In the genomic region with DNA sequence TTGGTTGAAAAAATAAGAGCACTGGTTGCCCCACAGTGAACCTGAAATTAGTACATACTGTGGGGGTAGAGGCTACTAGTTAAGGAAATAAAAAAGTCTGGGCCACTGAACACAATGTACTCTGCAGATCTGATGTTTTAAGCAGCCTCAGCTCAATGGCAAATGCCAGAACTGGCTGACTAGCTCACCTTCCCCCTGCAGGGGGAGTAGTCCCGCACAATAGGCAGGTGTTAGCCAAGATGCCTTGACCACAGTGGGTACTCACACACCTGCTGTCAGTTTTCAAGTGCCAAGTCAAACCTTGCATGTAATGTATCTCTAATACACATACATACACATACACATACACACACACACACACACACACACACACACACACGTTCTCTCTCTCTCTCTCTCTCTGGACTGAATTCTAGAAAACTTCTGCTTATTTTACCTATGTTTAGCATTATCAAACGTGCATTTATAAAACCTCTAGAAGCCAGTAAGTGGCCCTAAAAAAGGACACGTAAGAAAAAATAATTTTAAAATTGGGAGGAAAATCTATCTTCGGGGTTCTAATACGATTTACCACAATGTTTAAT, we compare ENCODE assay signal across 8 cellular contexts. TPM values are rescaled to one million over a fixed set of nuclear protein-coding genes. Genes with fewer than 3 reads are reported as not detected.
DNase-seq lines count a peak whose midpoint lies in the region; ATAC-seq, FAIRE-seq and TF ChIP-seq lines count a peak whose summit lies in the region.

No MANE protein-coding gene starts in this region.

- no peak overlapping the region for H3K27ac ChIP-seq in keratinocyte (ENCODE audit: control insufficient read depth, insufficient read depth, low read length)
- no peak overlapping the region for H3K27ac ChIP-seq in thoracic aorta

- dilution Hi-C loops in keratinocyte (cut with MboI; ENCODE audit: extremely low pct_ligation_motif_present, low sequenced_read_pairs), result no loop called here

- H3K9me3 Mint-ChIP-seq in HFFc6, result no peaks in the 10 kb centered on the region
- H3K9me3 Mint-ChIP-seq in activated T-cell treated with anti-CD3 and anti-CD28 coated beads, Interleukin-2, amount 50 U/mL, for 72 hours, result no peaks in the 10 kb centered on the region

- no peak overlapping the region for H3K27ac Mint-ChIP-seq in HFFc6
- no peak overlapping the region for H3K27ac Mint-ChIP-seq in activated T-cell treated with anti-CD3 and anti-CD28 coated beads, Interleukin-2, amount 50 U/mL, for 72 hours

- H3K4me2 ChIP-seq in keratinocyte (ENCODE audit: control insufficient read depth, extremely low read depth, insufficient read depth, low read depth, low read length), result no peak overlapping the region

- H3K4me3 ChIP-seq in keratinocyte (ENCODE audit: control insufficient read depth in 2 of 3, extremely low read depth in 1 of 3, insufficient read depth in 2 of 3, low read depth in 1 of 3, low read length in 3 of 3) (no peak overlapping the region), thoracic aorta (no peak overlapping the region)

- FAIRE-seq in keratinocyte (lab: Jason Lieb, UNC), result peak; percentile 26

- no peak overlapping the region for H3K4me3 Mint-ChIP-seq in HFFc6
- H3K4me3 Mint-ChIP-seq in activated T-cell treated with anti-CD3 and anti-CD28 coated beads, Interleukin-2, amount 50 U/mL, for 72 hours, result no peak overlapping the region

- H3K9ac ChIP-seq in keratinocyte (ENCODE audit: control insufficient read depth, extremely low read depth, insufficient read depth, low read length), result no peak overlapping the region

- TF ChIP-seq CTCF in HFFc6 (IDR thresholded peaks at IDR 0.05) (peak; percentile 69), keratinocyte (optimal IDR thresholded peaks at IDR 0.05 in 1 of 3, IDR thresholded peaks at IDR 0.05 in 1 of 3, conservative IDR thresholded peaks at IDR 0.05 in 1 of 3; ENCODE audit: extremely low read depth in 1 of 3, insufficient read depth in 2 of 3, low read length in 3 of 3) (peak; percentile 80 to 94 (median 84)), thoracic aorta (IDR thresholded peaks at IDR 0.05) (peak; percentile 21)

- no peaks in the 10 kb centered on the region for H3K4me1 ChIP-seq in keratinocyte (ENCODE audit: control insufficient read depth, extremely low read depth, insufficient read depth, low read length)
- no peaks in the 10 kb centered on the region for H3K4me1 ChIP-seq in thoracic aorta (ENCODE audit: control insufficient read depth in 1 of 2, low read depth in 2 of 2)

- no peaks in the 10 kb centered on the region for H3K4me1 Mint-ChIP-seq in HFFc6 (ENCODE audit: low read depth)
- no peaks in the 10 kb centered on the region for H3K4me1 Mint-ChIP-seq in activated T-cell treated with anti-CD3 and anti-CD28 coated beads, Interleukin-2, amount 50 U/mL, for 72 hours (ENCODE audit: low read depth)

- no peaks in the 10 kb centered on the region for H3K36me3 Mint-ChIP-seq in HFFc6 (ENCODE audit: low read depth)
- no peaks in the 10 kb centered on the region for H3K36me3 Mint-ChIP-seq in activated T-cell treated with anti-CD3 and anti-CD28 coated beads, Interleukin-2, amount 50 U/mL, for 72 hours (ENCODE audit: insufficient read depth in 2 of 2)

- H3K9me1 ChIP-seq in keratinocyte (ENCODE audit: control insufficient read depth, extremely low read depth, insufficient read depth, low read length), result no peaks in the 10 kb centered on the region

- H3K36me3 ChIP-seq in keratinocyte (ENCODE audit: control insufficient read depth in 2 of 2, extremely low read depth in 1 of 2, insufficient read depth in 2 of 2, low read length in 2 of 2) (no peaks in the 10 kb centered on the region), thoracic aorta (no peaks in the 10 kb centered on the region)

- H3K27me3 ChIP-seq in keratinocyte (ENCODE audit: control insufficient read depth, extremely low read depth, insufficient read depth, low read length), result no peaks in the 10 kb centered on the region
- H3K27me3 ChIP-seq in thoracic aorta (replicated peaks; ENCODE audit: insufficient read depth), result no peaks in the 10 kb centered on the region

- H3K27me3 Mint-ChIP-seq in HFFc6 (ENCODE audit: insufficient read depth), result no peaks in the 10 kb centered on the region; the same call in 1 of the 2 replicates
- no peaks in the 10 kb centered on the region for H3K27me3 Mint-ChIP-seq in activated T-cell treated with anti-CD3 and anti-CD28 coated beads, Interleukin-2, amount 50 U/mL, for 72 hours (ENCODE audit: low read depth)

- ATAC-seq in activated T-cell treated with anti-CD3 and anti-CD28 coated beads, Interleukin-2, amount 50 U/mL, for 72 hours (replicated peaks in 1 of 2), result peak; percentile 67 to 70
- no peak for ATAC-seq in thoracic aorta (ENCODE audit: insufficient number of reproducible peaks, low FRiP score, low read depth)

- no peak overlapping the region for H2AFZ ChIP-seq in keratinocyte (ENCODE audit: control insufficient read depth, low read length)

- DNase-seq in NCI-H82 (lab: John Stamatoyannopoulos, UW) (peak; percentile 73), NCI-H82 treated with DMSO at 0.1 percent for 48 hours (lab: John Stamatoyannopoulos, UW; ENCODE audit: unreplicated experiment) (no peak), HFFc6 (no peak), NCI-H2196 treated with DMSO at 0.1 percent for 48 hours (lab: John Stamatoyannopoulos, UW; ENCODE audit: unreplicated experiment) (peak; percentile 52), keratinocyte (ENCODE audit: low read depth, low spot score) (no peak), thoracic aorta (ENCODE audit: low spot score) (no peak), HuH-7.5 (ENCODE audit: low spot score) (no peak)
- DNase-seq in activated T-cell treated with anti-CD3 and anti-CD28 coated beads, Interleukin-2, amount 50 U/mL, for 72 hours, result peak; percentile 52

- no peaks in the 10 kb centered on the region for H3K9me3 ChIP-seq in keratinocyte (ENCODE audit: control insufficient read depth, low read depth, low read length)
- H3K9me3 ChIP-seq in thoracic aorta, result no peaks in the 10 kb centered on the region

- no peaks in the 10 kb centered on the region for H3K79me2 ChIP-seq in keratinocyte (ENCODE audit: control insufficient read depth, insufficient read depth, low read length)

- H4K20me1 ChIP-seq in keratinocyte (ENCODE audit: control insufficient read depth, extremely low read depth, insufficient read depth, low read length), result no peaks in the 10 kb centered on the region

RNA-seq across cellular contexts. Expression of a gene that starts 36.1 kb away (rescaled TPM):
- 10 to 100 TPM; 13.2 to 18.0 (median 14.7) TPM for total RNA-seq in HFFc6 (2021; fragmentation: NEBNext Ultra II Directional; extraction: Animal tissue kit (Norgen Biotek cat#: 25700))
- 10 to 100 TPM; 23.8 to 33.0 TPM for total RNA-seq in activated T-cell treated with anti-CD3 and anti-CD28 coated beads, Interleukin-2, amount 50 U/mL, for 72 hours
- 9.6 to 23.3 TPM (median 22.1 TPM) in 3 replicates for polyA plus RNA-seq in keratinocyte
- 27.9 TPM for polyA plus RNA-seq in keratinocyte (2011; ENCODE audit: low read depth)
- 21.3 and 23.2 TPM in 2 replicates for polyA plus RNA-seq in keratinocyte (2011; cell fraction: cytosol; rRNA removed)
- polyA plus RNA-seq in keratinocyte (2011; cell fraction: nucleus; rRNA removed), result 10.4 and 19.8 TPM in 2 replicates
- 8.1 and 17.7 TPM in 2 replicates for polyA plus RNA-seq in keratinocyte (2012; ENCODE audit: low replicate concordance)
- polyA minus RNA-seq in keratinocyte, result 4.8 to 8.3 TPM (median 5.9 TPM) in 3 replicates
- 6.3 TPM for polyA minus RNA-seq in keratinocyte (2011; cell fraction: cytosol; rRNA and poly(A)+ RNA removed)
- 9.2 and 26.7 TPM in 2 replicates for polyA minus RNA-seq in keratinocyte (2011; cell fraction: nucleus; rRNA and poly(A)+ RNA removed)
- total RNA-seq in thoracic aorta, result 10 to 100 TPM; 87.8 to 87.9 TPM

Comparison
In these comparisons a context has a peak if more than half of its experiments do, and no peak if none do; other contexts are left out.
1. DNase-seq: peak in NCI-H82 (single experiment), NCI-H2196 treated with DMSO at 0.1 percent for 48 hours (single experiment) and activated T-cell treated with anti-CD3 and anti-CD28 coated beads, Interleukin-2, amount 50 U/mL, for 72 hours (2 of 2); none in NCI-H82 treated with DMSO at 0.1 percent for 48 hours (single experiment), HFFc6 (single experiment), keratinocyte (single experiment), thoracic aorta (single experiment) and HuH-7.5 (single experiment).
2. CTCF ChIP-seq: peak in every context shown above with its lines; median percentile 84 in keratinocyte; 69 in HFFc6; 21 in thoracic aorta.